Comparison of ENCODE assay signal across 8 cellular contexts in the genomic region with DNA sequence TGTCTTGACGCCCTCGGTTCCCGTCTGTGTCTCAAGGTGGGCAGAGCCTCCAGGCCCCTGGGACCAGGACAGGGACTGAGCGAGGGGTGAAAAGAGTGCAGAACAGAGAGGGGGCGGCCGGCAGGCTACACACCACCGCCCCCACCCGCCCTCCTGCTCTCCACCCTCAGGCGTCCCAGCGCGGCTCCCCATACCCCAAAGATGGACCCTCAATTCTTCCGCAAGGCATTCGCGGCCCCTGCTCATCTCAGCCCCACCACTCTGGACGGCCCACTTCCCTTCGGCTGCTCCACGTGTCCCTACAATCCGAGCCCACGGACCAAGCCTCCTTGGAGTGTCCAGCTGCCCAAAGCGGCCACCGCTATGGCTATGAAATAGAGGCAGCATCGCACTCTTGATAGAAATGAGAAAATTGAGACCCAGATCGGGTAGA. TPM values are rescaled to one million over a fixed set of nuclear protein-coding genes. Genes with fewer than 3 reads are reported as not detected.
DNase-seq lines count a peak whose midpoint lies in the region; ATAC-seq, FAIRE-seq and TF ChIP-seq lines count a peak whose summit lies in the region.

No MANE protein-coding gene starts in this region.

- peak overlapping the region; percentile 93 for H3K4me3 Mint-ChIP-seq in CD8-positive, alpha-beta T cell

- H3K4me3 ChIP-seq in CD8-positive, alpha-beta T cell (ENCODE audit: low read depth, low read length) = peak overlapping the region; percentile 49
- H3K4me3 ChIP-seq in NB4 (ENCODE audit: low read depth, low read length) (peak overlapping the region; percentile 77), neuron (ENCODE audit: low read length) (peak overlapping the region; percentile 83)
- peak overlapping the region; percentile 77 for H3K4me3 ChIP-seq in effector memory CD4-positive, alpha-beta T cell (ENCODE audit: insufficient read depth, low read depth, low read length, poor library complexity, severe bottlenecking)

- no peak for TF ChIP-seq CTCF in CD8-positive, alpha-beta T cell (IDR thresholded peaks at IDR 0.05)
- TF ChIP-seq CTCF in NB4 (IDR thresholded peaks at IDR 0.05; ENCODE audit: low read depth, low read length) = no peak

- H3K27ac ChIP-seq in CD8-positive, alpha-beta T cell (ENCODE audit: low read depth, low read length) = peak overlapping the region; percentile 59
- peak overlapping the region; percentile 86 for H3K27ac ChIP-seq in effector memory CD4-positive, alpha-beta T cell (ENCODE audit: insufficient read depth, low read length, poor library complexity, severe bottlenecking)

- no peak overlapping the region for H2AFZ ChIP-seq in neuron (ENCODE audit: low read depth, low read length)

- H3K9me3 ChIP-seq in CD8-positive, alpha-beta T cell (ENCODE audit: low read length) = no peaks in the 10 kb centered on the region
- no peaks in the 10 kb centered on the region for H3K9me3 ChIP-seq in effector memory CD4-positive, alpha-beta T cell (ENCODE audit: control insufficient read depth, low read length)
- no peaks in the 10 kb centered on the region for H3K9me3 ChIP-seq in neuron (ENCODE audit: low read length)

- peak overlapping the region; percentile 93 for H3K27ac Mint-ChIP-seq in CD8-positive, alpha-beta T cell

- no peak for ATAC-seq in CD8-positive, alpha-beta T cell
- ATAC-seq in GM21515 (IDR thresholded peaks at IDR 0.05; ENCODE audit: unreplicated experiment) (no peak), GM21529 (IDR thresholded peaks at IDR 0.05; ENCODE audit: unreplicated experiment) (no peak)

- DNase-seq in CD8-positive, alpha-beta T cell = no peak
- DNase-seq in NB4 (ENCODE audit: low read depth) (no peak), midbrain (lab: John Stamatoyannopoulos, UW) (no peak), RCC 7860 (ENCODE audit: low spot score) (no peak)
- DNase-seq in effector memory CD4-positive, alpha-beta T cell = no peak

- H3K27me3 ChIP-seq in CD8-positive, alpha-beta T cell (ENCODE audit: insufficient read depth, low read length) = no peaks in the 10 kb centered on the region
- H3K27me3 ChIP-seq in effector memory CD4-positive, alpha-beta T cell (replicated peaks; ENCODE audit: control insufficient read depth, insufficient read depth, low read length, poor library complexity, severe bottlenecking) = no peaks in the 10 kb centered on the region
- no peaks in the 10 kb centered on the region for H3K27me3 ChIP-seq in neuron (ENCODE audit: insufficient read depth, low read length)

- H3K4me1 ChIP-seq in CD8-positive, alpha-beta T cell (ENCODE audit: insufficient read depth, low read length) = peaks cover 62% of the 10 kb centered on the region
- peaks cover 50% of the 10 kb centered on the region for H3K4me1 ChIP-seq in effector memory CD4-positive, alpha-beta T cell (ENCODE audit: control insufficient read depth, insufficient read depth, low read length, poor library complexity, severe bottlenecking)
- peaks cover 51% of the 10 kb centered on the region for H3K4me1 ChIP-seq in neuron (ENCODE audit: insufficient read depth, low read length)

- intact Hi-C loops in CD8-positive, alpha-beta T cell (cut with DNase I, micrococcal nuclease) = loop anchor here (2.0 to 5.0 kb wide), 5 partner anchors 209 to 1646 kb away; partner anchors contain the start of genes FZR1 (in 1 of the 2), IZUMO4 (in 1 of the 2), MOB3A (in 1 of the 2) and NCLN (in 1 of the 2)

- no peaks in the 10 kb centered on the region for H3K9me3 Mint-ChIP-seq in CD8-positive, alpha-beta T cell

- H3K36me3 ChIP-seq in CD8-positive, alpha-beta T cell (ENCODE audit: insufficient read depth, low read length) = no peaks in the 10 kb centered on the region
- no peaks in the 10 kb centered on the region for H3K36me3 ChIP-seq in effector memory CD4-positive, alpha-beta T cell (ENCODE audit: control insufficient read depth, insufficient read depth, low read length)
- no peaks in the 10 kb centered on the region for H3K36me3 ChIP-seq in neuron (ENCODE audit: insufficient read depth, low read length)

- POLR2A ChIA-PET in CD8-positive, alpha-beta T cell (lab: Charles Lee) = no interaction called here

- H3K36me3 Mint-ChIP-seq in CD8-positive, alpha-beta T cell = peaks cover 4% of the 10 kb centered on the region

- no peaks in the 10 kb centered on the region for H3K27me3 Mint-ChIP-seq in CD8-positive, alpha-beta T cell (ENCODE audit: low read depth)

- FAIRE-seq in RCC 7860 (lab: Jason Lieb, UNC) = no peak

- H3K4me1 Mint-ChIP-seq in CD8-positive, alpha-beta T cell (ENCODE audit: low read depth) = peaks cover 37% of the 10 kb centered on the region

- CTCF ChIA-PET in CD8-positive, alpha-beta T cell (lab: Charles Lee) = no interaction called here

- TF ChIP-seq POLR2A in NB4 (IDR thresholded peaks at IDR 0.05; ENCODE audit: extremely low read depth, insufficient read length) = no peak

RNA-seq across cellular contexts. Expression of gene KLF16, which starts 1.8 kb away (rescaled TPM):
- total RNA-seq in CD8-positive, alpha-beta T cell = 10 to 100 TPM; 85.7 to 88.7 TPM

RNA-seq across cellular contexts. Expression of gene REXO1, which starts 13.3 kb away (rescaled TPM):
- 100 to 1,000 TPM; 143 to 152 TPM for total RNA-seq in CD8-positive, alpha-beta T cell

RNA-seq across cellular contexts. Expression of gene ABHD17A, which starts 23.7 kb away (rescaled TPM):
- 100 to 1,000 TPM; 204 TPM for total RNA-seq in CD8-positive, alpha-beta T cell

RNA-seq across cellular contexts. Expression of gene ADAT3, which starts 43.6 kb away (rescaled TPM):
- 1 to 10 TPM; 6.4 to 7.3 TPM for total RNA-seq in CD8-positive, alpha-beta T cell

RNA-seq across cellular contexts. Expression of gene SCAMP4, which starts 43.6 kb away (rescaled TPM):
- 10 to 100 TPM; 18.5 to 19.2 TPM for total RNA-seq in CD8-positive, alpha-beta T cell
